ENCODE assay signal across 24 cellular contexts in the genomic region with DNA sequence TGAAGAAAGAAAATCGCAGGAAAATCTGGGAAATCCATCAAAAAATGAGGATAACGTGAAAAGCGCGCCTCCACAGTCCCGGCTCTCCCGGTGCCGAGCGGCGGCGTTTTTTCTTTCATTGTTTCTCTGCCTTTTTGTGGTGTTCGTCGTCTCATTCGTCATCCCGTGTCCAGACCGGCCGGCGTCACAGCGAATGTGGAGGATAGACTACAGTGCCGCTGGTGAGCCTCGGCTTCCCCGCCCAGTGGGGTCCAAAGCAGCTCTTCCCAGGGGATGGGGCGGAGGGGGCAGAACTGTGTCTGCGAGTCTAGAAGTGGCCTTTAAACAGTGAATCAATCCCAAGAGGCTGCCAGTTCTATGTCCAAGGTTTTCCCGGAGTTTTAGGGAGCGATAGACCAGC. TPM values are rescaled to one million over a fixed set of nuclear protein-coding genes. Genes with fewer than 3 reads are reported as not detected.
"Had no signal": no experiment of that assay in that cellular context is flagged by ENCODE, and none has a peak within 500 bp of the region (broad histone marks: within the 10 kb centered on the region; RNA-seq: fewer than 3 reads in every experiment).

No MANE protein-coding gene starts in this region.

- H3K9me3 ChIP-seq: breast epithelium had no signal

- H3K27me3 ChIP-seq: breast epithelium had no signal

- H3K36me3 ChIP-seq: breast epithelium had no signal

- H3K4me3 ChIP-seq: breast epithelium, SK-N-MC had no signal

- H3K4me1 ChIP-seq: breast epithelium had no signal

- H3K4me3 Mint-ChIP-seq: activated naive CD4-positive, alpha-beta T cell treated with anti-CD3 and anti-CD28 coated beads for 36 hours had no signal

- H3K27ac ChIP-seq: breast epithelium, SK-N-MC had no signal

- ATAC-seq: activated CD4-positive, CD25-positive, alpha-beta regulatory T cell treated with anti-CD3 and anti-CD28 coated beads, Interleukin-2, amount 50 U/mL, for 24 hours; activated T-cell treated with anti-CD3 and anti-CD28 coated beads, Interleukin-2, amount 50 U/mL, for 4 hours had no signal

- H3K27me3 Mint-ChIP-seq: T-cell had no signal

- DNase-seq: activated CD4-positive, alpha-beta T cell treated with anti-CD3 and anti-CD28 coated beads, Interleukin-2, amount 50 U/mL, for 4 hours; activated CD8-positive, alpha-beta memory T cell treated with anti-CD3 and anti-CD28 coated beads for 24 hours; activated effector memory CD4-positive, alpha-beta T cell treated with anti-CD3 and anti-CD28 coated beads, Interleukin-2, amount 50 U/mL, for 16 hours; activated T-cell treated with anti-CD3 and anti-CD28 coated beads, Interleukin-2, amount 50 U/mL, for 4 hours; aorta; caudate nucleus; MM.1S; NCI-H1105; NCI-H1436; NCI-H1694 treated with DMSO at 0.1 percent for 48 hours; NCI-H2029 treated with DMSO at 0.1 percent for 48 hours; NCI-H345; NCI-H510A; NCI-H526 treated with DMSO at 0.1 percent for 48 hours; NCI-H82; SIG-M5; T-cell had no signal

- H3K9me3 Mint-ChIP-seq: activated naive CD4-positive, alpha-beta T cell treated with anti-CD3 and anti-CD28 coated beads for 36 hours; activated T-cell treated with anti-CD3 and anti-CD28 coated beads, Interleukin-2, amount 50 U/mL, for 4 hours; T-cell had no signal

RNA-seq across cellular contexts. Expression of a gene that starts 21.3 kb away (rescaled TPM):
- total RNA-seq: OCI-LY7, RPMI7951 had no signal

RNA-seq across cellular contexts. Expression of a gene that starts 25.9 kb away (rescaled TPM):
- total RNA-seq: activated naive CD4-positive, alpha-beta T cell treated with anti-CD3 and anti-CD28 coated beads for 36 hours; activated T-cell treated with anti-CD3 and anti-CD28 coated beads, Interleukin-2, amount 50 U/mL, for 4 hours; OCI-LY7; RPMI7951; T-helper 2 cell treated with Interferon-gamma antibody and Interleukin-4, amounts not matched to agents 100 ng/mL and 5 ng/mL, for 36 hours had no signal

RNA-seq across cellular contexts. Expression of a gene that starts 28.5 kb away (rescaled TPM):
- total RNA-seq: activated naive CD4-positive, alpha-beta T cell treated with anti-CD3 and anti-CD28 coated beads for 36 hours; activated T-cell treated with anti-CD3 and anti-CD28 coated beads, Interleukin-2, amount 50 U/mL, for 4 hours; breast epithelium; OCI-LY7; T-helper 2 cell treated with Interferon-gamma antibody and Interleukin-4, amounts not matched to agents 100 ng/mL and 5 ng/mL, for 36 hours had no signal
